In genomic region chr15:90571063-90571541, GRCh38 we compare ENCODE assay signal across 8 cellular contexts. TPM values are rescaled to one million over a fixed set of nuclear protein-coding genes. Genes with fewer than 3 reads are reported as not detected.
DNase-seq lines count a peak whose midpoint lies in the region; ATAC-seq and TF ChIP-seq lines count a peak whose summit lies in the region.

No MANE protein-coding gene starts in this region.

- H3K27ac ChIP-seq in thoracic aorta, result peak overlapping the region; percentile 44 to 60
- H3K27ac ChIP-seq in effector memory CD4-positive, alpha-beta T cell (ENCODE audit: insufficient read depth, low read length, poor library complexity, severe bottlenecking), result no peak overlapping the region

- peak overlapping the region; percentile 13 for H3K4me3 Mint-ChIP-seq in stimulated activated naive CD8-positive, alpha-beta T cell treated with anti-CD3 and anti-CD28 coated beads, Interleukin-15, Interleukin-2, amounts not matched to agents 100 ng/mL and 50 ng/mL, for 24 hours
- H3K4me3 Mint-ChIP-seq in effector memory CD8-positive, alpha-beta T cell, result peak overlapping the region in 1 of 2 donors; percentile 43

- H3K27me3 Mint-ChIP-seq in stimulated activated naive CD8-positive, alpha-beta T cell treated with anti-CD3 and anti-CD28 coated beads, Interleukin-15, Interleukin-2, amounts not matched to agents 100 ng/mL and 50 ng/mL, for 24 hours, result no peaks in the 10 kb centered on the region
- H3K27me3 Mint-ChIP-seq in effector memory CD8-positive, alpha-beta T cell, result no peaks in the 10 kb centered on the region

- no peak for ATAC-seq in stimulated activated naive CD8-positive, alpha-beta T cell treated with anti-CD3 and anti-CD28 coated beads, Interleukin-15, Interleukin-2, amounts not matched to agents 100 U/mL and 50 U/mL, for 24 hours
- ATAC-seq in left ventricle myocardium superior (peak; percentile 89), thoracic aorta (ENCODE audit: insufficient number of reproducible peaks, low FRiP score, low read depth) (peak; percentile 82)
- ATAC-seq in effector memory CD8-positive, alpha-beta T cell (replicated peaks), result no peak

- peaks cover 9 to 26% of the 10 kb centered on the region in 2 donors for H3K4me1 ChIP-seq in thoracic aorta (ENCODE audit: control insufficient read depth in 1 of 2, low read depth in 2 of 2)
- H3K4me1 ChIP-seq in effector memory CD4-positive, alpha-beta T cell (ENCODE audit: control insufficient read depth, insufficient read depth, low read length, poor library complexity, severe bottlenecking), result peaks cover 12% of the 10 kb centered on the region

- H3K36me3 ChIP-seq in thoracic aorta, result no peaks in the 10 kb centered on the region
- no peaks in the 10 kb centered on the region for H3K36me3 ChIP-seq in effector memory CD4-positive, alpha-beta T cell (ENCODE audit: control insufficient read depth, insufficient read depth, low read length)

- peak overlapping the region; percentile 59 for H3K27ac Mint-ChIP-seq in stimulated activated naive CD8-positive, alpha-beta T cell treated with anti-CD3 and anti-CD28 coated beads, Interleukin-15, Interleukin-2, amounts not matched to agents 100 ng/mL and 50 ng/mL, for 24 hours
- no peak overlapping the region for H3K27ac Mint-ChIP-seq in effector memory CD8-positive, alpha-beta T cell

- DNase-seq in stimulated activated naive CD8-positive, alpha-beta T cell treated with anti-CD3 and anti-CD28 coated beads, Interleukin-15, Interleukin-2, amounts not matched to agents 100 U/mL and 50 U/mL, for 24 hours, result no peak
- DNase-seq in SK-MEL-5 (ENCODE audit: low read depth, low spot score) (peak; percentile 75), left ventricle myocardium superior (no peak), thoracic aorta (ENCODE audit: low spot score) (peak; percentile 36)
- no peak for DNase-seq in NK-92 treated with Interleukin-12 subunit alpha and Interleukin-12 subunit beta, amount 100 ng/mL, for 24 hours (lab: John Stamatoyannopoulos, UW)
- no peak for DNase-seq in effector memory CD4-positive, alpha-beta T cell
- no peak for DNase-seq in effector memory CD8-positive, alpha-beta T cell

- H3K27me3 ChIP-seq in thoracic aorta (replicated peaks; ENCODE audit: insufficient read depth), result no peaks in the 10 kb centered on the region
- H3K27me3 ChIP-seq in effector memory CD4-positive, alpha-beta T cell (replicated peaks; ENCODE audit: control insufficient read depth, insufficient read depth, low read length, poor library complexity, severe bottlenecking), result no peaks in the 10 kb centered on the region

- in situ Hi-C loops in SK-MEL-5 (cut with HindIII; ENCODE audit: low pct_unique_long_range_greater_than_20kb, low sequenced_read_pairs), result no loop called here

- H3K4me3 ChIP-seq in thoracic aorta, result peak overlapping the region; percentile 35
- H3K4me3 ChIP-seq in effector memory CD4-positive, alpha-beta T cell (ENCODE audit: insufficient read depth, low read depth, low read length, poor library complexity, severe bottlenecking), result no peak overlapping the region

- no peak for TF ChIP-seq CTCF in thoracic aorta (IDR thresholded peaks at IDR 0.05)

- H3K9me3 ChIP-seq in thoracic aorta, result no peaks in the 10 kb centered on the region
- no peaks in the 10 kb centered on the region for H3K9me3 ChIP-seq in effector memory CD4-positive, alpha-beta T cell (ENCODE audit: control insufficient read depth, low read length)

- H3K9me3 Mint-ChIP-seq in stimulated activated naive CD8-positive, alpha-beta T cell treated with anti-CD3 and anti-CD28 coated beads, Interleukin-15, Interleukin-2, amounts not matched to agents 100 ng/mL and 50 ng/mL, for 24 hours, result no peaks in the 10 kb centered on the region
- H3K9me3 Mint-ChIP-seq in effector memory CD8-positive, alpha-beta T cell, result no peaks in the 10 kb centered on the region

- intact Hi-C loops in left ventricle myocardium superior (cut with micrococcal nuclease), result no loop called here

- H3K36me3 Mint-ChIP-seq in stimulated activated naive CD8-positive, alpha-beta T cell treated with anti-CD3 and anti-CD28 coated beads, Interleukin-15, Interleukin-2, amounts not matched to agents 100 ng/mL and 50 ng/mL, for 24 hours (ENCODE audit: low read depth), result peaks cover 18% of the 10 kb centered on the region
- peaks cover 3% of the 10 kb centered on the region for H3K36me3 Mint-ChIP-seq in effector memory CD8-positive, alpha-beta T cell (ENCODE audit: insufficient read depth)

- H3K4me1 Mint-ChIP-seq in stimulated activated naive CD8-positive, alpha-beta T cell treated with anti-CD3 and anti-CD28 coated beads, Interleukin-15, Interleukin-2, amounts not matched to agents 100 ng/mL and 50 ng/mL, for 24 hours (ENCODE audit: low read depth), result peaks cover 87% of the 10 kb centered on the region
- H3K4me1 Mint-ChIP-seq in effector memory CD8-positive, alpha-beta T cell (ENCODE audit: low read depth in 2 of 2), result peaks cover 29 to 66% of the 10 kb centered on the region in 2 donors

RNA-seq across cellular contexts. Expression of gene CRTC3, which starts 41.4 kb away (rescaled TPM):
- 10.8 and 12.9 TPM in 2 replicates for total RNA-seq in SK-MEL-5 (2014; rRNA removed; shearing (Covaris generic))
- polyA plus RNA-seq in SK-MEL-5 (2015; cell fraction: cytosol; rRNA removed), result 14.4 and 24.0 TPM in 2 replicates
- polyA plus RNA-seq in SK-MEL-5 (2015; cell fraction: nucleus; rRNA removed), result 44.7 and 45.7 TPM in 2 replicates
- 29.8 TPM for total RNA-seq in left ventricle myocardium superior
- total RNA-seq in thoracic aorta, result 10 to 100 TPM; 73.2 to 89.8 TPM

Comparison
In these comparisons a context has a peak if more than half of its experiments do, and no peak if none do; other contexts are left out.
1. ATAC-seq: peak in left ventricle myocardium superior (single experiment) and thoracic aorta (single experiment); none in stimulated activated naive CD8-positive, alpha-beta T cell treated with anti-CD3 and anti-CD28 coated beads, Interleukin-15, Interleukin-2, amounts not matched to agents 100 U/mL and 50 U/mL, for 24 hours (single experiment) and effector memory CD8-positive, alpha-beta T cell (single experiment).
2. DNase-seq: peak in SK-MEL-5 (single experiment) and thoracic aorta (single experiment); none in stimulated activated naive CD8-positive, alpha-beta T cell treated with anti-CD3 and anti-CD28 coated beads, Interleukin-15, Interleukin-2, amounts not matched to agents 100 U/mL and 50 U/mL, for 24 hours (single experiment), left ventricle myocardium superior (single experiment), NK-92 treated with Interleukin-12 subunit alpha and Interleukin-12 subunit beta, amount 100 ng/mL, for 24 hours (single experiment), effector memory CD4-positive, alpha-beta T cell (0 of 3) and effector memory CD8-positive, alpha-beta T cell (0 of 3).